In the genomic region with DNA sequence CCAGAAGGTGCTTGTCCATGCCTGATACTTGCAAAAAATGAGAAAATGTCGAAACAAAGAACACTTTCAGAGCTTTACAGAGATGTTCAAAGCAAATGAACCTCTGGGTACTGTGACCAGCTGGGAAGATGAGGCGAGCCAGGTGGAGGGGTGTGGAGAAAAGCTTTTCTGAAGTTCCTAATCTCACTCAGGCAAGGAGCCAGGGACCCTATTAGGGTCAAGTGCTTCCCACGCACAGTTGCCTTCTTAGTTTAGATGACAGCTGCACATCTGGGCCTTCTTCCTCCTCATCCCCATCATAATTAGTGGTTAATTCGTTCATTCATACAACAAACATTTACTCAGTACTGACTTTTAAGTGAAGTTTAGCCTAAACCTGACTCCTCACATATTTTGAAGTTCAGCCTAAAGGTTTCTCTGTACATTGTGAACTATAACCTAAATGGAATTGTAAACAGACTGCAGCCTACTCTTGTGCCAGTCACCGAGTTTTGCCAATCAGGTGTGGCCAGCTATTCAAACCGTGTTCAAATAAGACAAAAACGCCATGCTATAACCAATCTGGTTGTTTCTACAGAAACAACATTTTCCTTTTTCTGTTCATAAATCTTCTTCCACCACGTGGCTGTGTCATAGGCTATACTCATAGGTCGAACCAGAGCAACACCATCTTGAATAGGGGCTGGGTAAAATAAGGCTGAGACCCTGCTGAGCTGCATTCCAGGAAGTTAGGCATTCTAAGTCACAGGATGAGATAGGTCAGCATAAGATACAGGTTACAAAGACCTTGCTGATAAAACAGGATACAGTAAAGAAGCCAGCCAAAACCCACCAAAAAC, we compare ENCODE assay signal across 37 cellular contexts. TPM values are rescaled to one million over a fixed set of nuclear protein-coding genes. Genes with fewer than 3 reads are reported as not detected.
DNase-seq lines count a peak whose midpoint lies in the region; FAIRE-seq and TF ChIP-seq lines count a peak whose summit lies in the region.
"Had no signal": no experiment of that assay in that cellular context is flagged by ENCODE, and none has a peak within 500 bp of the region (broad histone marks: within the 10 kb centered on the region; RNA-seq: fewer than 3 reads in every experiment).

No MANE protein-coding gene starts in this region.

- TF ChIP-seq RAD21 in H1 (IDR thresholded peaks at IDR 0.05 in 1 of 2, conservative IDR thresholded peaks at IDR 0.05 in 1 of 2; ENCODE audit: low read depth in 2 of 2, low read length in 2 of 2) = no peak

- H3K27me3 ChIP-seq in H1 (replicated peaks in 1 of 4; ENCODE audit: control insufficient read depth in 3 of 4, extremely low read depth in 1 of 4, insufficient read depth in 3 of 4, low read length in 3 of 4) = no peaks in the 10 kb centered on the region
- H3K27me3 ChIP-seq in esophagus squamous epithelium = no peaks in the 10 kb centered on the region
- H3K27me3 ChIP-seq: adrenal gland; BLaER1 treated with 17β-estradiol and CSF1 and Interleukin-3, amounts not matched to agents 10 nM and 100 nM; Peyer's patch; transverse colon had no signal

- TF ChIP-seq CTCF in H1 (IDR thresholded peaks at IDR 0.05; ENCODE audit: control extremely low read depth in 1 of 3, insufficient read depth in 1 of 3, low read depth in 1 of 3, low read length in 3 of 3) (no peak), esophagus squamous epithelium (IDR thresholded peaks at IDR 0.05) (no peak)

- H3K36me3 ChIP-seq in H1 (ENCODE audit: control insufficient read depth in 2 of 4, insufficient read depth in 4 of 4, low read length in 3 of 4) (no peaks in the 10 kb centered on the region), esophagus squamous epithelium (no peaks in the 10 kb centered on the region)
- H3K36me3 ChIP-seq: adrenal gland; BLaER1 treated with 17β-estradiol and CSF1 and Interleukin-3, amounts not matched to agents 10 nM and 100 nM; Peyer's patch; prostate gland; transverse colon had no signal

- H3K14ac ChIP-seq in H1 (ENCODE audit: insufficient read length) = no peak overlapping the region

- no peak overlapping the region for H2BK15ac ChIP-seq in H1 (ENCODE audit: low read length)

- FAIRE-seq in H1 (lab: Jason Lieb, UNC) = no peak
- FAIRE-seq: HTR-8/SVneo had no signal

- H2BK20ac ChIP-seq in H1 (ENCODE audit: low read length) = no peak overlapping the region; the same call in 1 of the 2 replicates

- no peaks in the 10 kb centered on the region for H3K79me1 ChIP-seq in H1 (ENCODE audit: low read depth, low read length)

- no peaks in the 10 kb centered on the region for H3K79me2 ChIP-seq in H1 (ENCODE audit: control insufficient read depth in 1 of 2, insufficient read depth in 2 of 2, low read length in 2 of 2)

- H3K4ac ChIP-seq in H1 (replicated peaks; ENCODE audit: insufficient read length, low read depth, low read length) = no peak overlapping the region

- no peak overlapping the region; a peak in 1 of 4 replicates for H3K4me2 ChIP-seq in H1 (ENCODE audit: insufficient read depth in 1 of 2, low read depth in 2 of 2, low read length in 2 of 2)
- H3K4me2 ChIP-seq: KMS-11 had no signal

- no peak overlapping the region for H4K5ac ChIP-seq in H1 (ENCODE audit: insufficient read length, low read depth, low read length)

- H3K4me3 Mint-ChIP-seq in activated T-cell treated with anti-CD3 and anti-CD28 coated beads, Interleukin-2, amount 50 U/mL, for 24 hours = no peak overlapping the region
- H3K4me3 Mint-ChIP-seq: activated CD8-positive, alpha-beta T cell treated with anti-CD3 and anti-CD28 coated beads, Interleukin-2, amount 10 ng/mL, durations not matched to agents 7 days and 5 days; activated naive CD4-positive, alpha-beta T cell treated with anti-CD3 and anti-CD28 coated beads, Interleukin-2, amount 10 ng/mL, durations not matched to agents 7 days and 5 days; activated T-helper 17 cell treated with anti-CD3 and anti-CD28 coated beads, Interleukin-2, amount 50 U/mL, for 72 hours; effector memory CD8-positive, alpha-beta T cell; mesothelial cell of epicardium; T-helper 2 cell treated with Interferon-gamma antibody and Interleukin-4, amounts not matched to agents 5 μg/mL and 100 μg/mL, for 36 hours had no signal

- H3K18ac ChIP-seq in H1 (ENCODE audit: extremely low read depth, low read length) = no peak overlapping the region; the same call in 1 of the 2 replicates

- H3K9me3 ChIP-seq in H1 (ENCODE audit: insufficient read depth in 2 of 2, low read depth in 1 of 2, low read length in 1 of 2) (no peaks in the 10 kb centered on the region), esophagus squamous epithelium (no peaks in the 10 kb centered on the region)
- H3K9me3 ChIP-seq: adrenal gland, Peyer's patch, prostate gland, transverse colon had no signal

- POLR2A ChIA-PET in H1 (lab: Charles Lee; ENCODE audit: partially characterized antibody) = interaction anchor here (0.6 to 3.1 kb wide), 3 partner anchors 11 to 41 kb away, joined by 3 to 14 read pairs (median 7); a partner anchor contains a TSS

- H2AFZ ChIP-seq in H1 (ENCODE audit: low read length) = no peak overlapping the region

- WGBS in H1 (ENCODE audit: extremely low coverage in 1 of 2, insufficient coverage in 1 of 2, insufficient read length in 1 of 2, insufficient replicate concordance in 2 of 2, low coverage in 1 of 2, low lambda C conversion rate in 2 of 2, missing lambda C conversion rate in 1 of 2), 2 experiments = 90% methylated on average over 9 of the region's 9 CpGs; no CpG with 5 or more reads in 1 of the 2 experiments
- 51 to 55% methylated on average over 9 of the region's 9 CpGs for WGBS in esophagus squamous epithelium, 2 donors

- no peak overlapping the region for H3K23ac ChIP-seq in H1 (ENCODE audit: insufficient read length)

- no peaks in the 10 kb centered on the region for H3K36me3 Mint-ChIP-seq in activated T-cell treated with anti-CD3 and anti-CD28 coated beads, Interleukin-2, amount 50 U/mL, for 24 hours (ENCODE audit: low read depth)
- H3K36me3 Mint-ChIP-seq: activated naive CD4-positive, alpha-beta T cell treated with anti-CD3 and anti-CD28 coated beads, Interleukin-2, amount 10 ng/mL, durations not matched to agents 7 days and 5 days; mesothelial cell of epicardium; naive B cell had no signal

- intact Hi-C loops in esophagus squamous epithelium (cut with DNase I) = no loop called here

- no peak for TF ChIP-seq EP300 in H1 (IDR thresholded peaks at IDR 0.05; ENCODE audit: borderline replicate concordance in 1 of 2, low read depth in 2 of 2, low read length in 2 of 2)

- no peak overlapping the region for H3K9ac ChIP-seq in H1 (replicated peaks in 1 of 4; ENCODE audit: extremely low read depth in 1 of 4, low read depth in 3 of 4, low read length in 3 of 4)
- H3K9ac ChIP-seq: BLaER1 treated with 17β-estradiol and CSF1 and Interleukin-3, amounts not matched to agents 10 nM and 100 nM; KMS-11 had no signal

- CTCF ChIA-PET in H1 (lab: Charles Lee; ENCODE audit: partially characterized antibody) = interaction anchor here (0.5 to 4.2 kb wide), 7 partner anchors 8 to 506 kb away, joined by 3 to 23 read pairs (median 3); a partner anchor contains a TSS

- H3K27ac ChIP-seq in H1 (ENCODE audit: low read depth, low read length) (no peak overlapping the region), esophagus squamous epithelium (no peak overlapping the region)
- H3K27ac ChIP-seq: 22Rv1; adrenal gland; BLaER1 treated with 17β-estradiol and CSF1 and Interleukin-3, amounts not matched to agents 10 nM and 100 nM; KMS-11; Peyer's patch; prostate gland; transverse colon had no signal

- H3K4me3 ChIP-seq in H1 (ENCODE audit: extremely low read depth in 1 of 4, insufficient read depth in 2 of 4, low read depth in 3 of 4, low read length in 4 of 4) (no peak overlapping the region), esophagus squamous epithelium (no peak overlapping the region)
- H3K4me3 ChIP-seq: adrenal gland; BLaER1 treated with 17β-estradiol and CSF1 and Interleukin-3, amounts not matched to agents 10 nM and 100 nM; Peyer's patch; prostate gland; transverse colon had no signal

- H3K27ac Mint-ChIP-seq in activated T-cell treated with anti-CD3 and anti-CD28 coated beads, Interleukin-2, amount 50 U/mL, for 24 hours = no peak overlapping the region
- H3K27ac Mint-ChIP-seq: activated CD8-positive, alpha-beta T cell treated with anti-CD3 and anti-CD28 coated beads, Interleukin-2, amount 10 ng/mL, durations not matched to agents 7 days and 5 days; activated naive CD4-positive, alpha-beta T cell treated with anti-CD3 and anti-CD28 coated beads, Interleukin-2, amount 10 ng/mL, durations not matched to agents 7 days and 5 days; activated T-helper 17 cell treated with anti-CD3 and anti-CD28 coated beads, Interleukin-2, amount 50 U/mL, for 72 hours; mesothelial cell of epicardium; naive B cell; T-helper 2 cell treated with Interferon-gamma antibody and Interleukin-4, amounts not matched to agents 5 μg/mL and 100 μg/mL, for 36 hours had no signal

- H3K56ac ChIP-seq in H1 (replicated peaks; ENCODE audit: insufficient read length, low read depth, low read length) = no peak overlapping the region

- H4K20me1 ChIP-seq in H1 (replicated peaks in 1 of 2; ENCODE audit: control insufficient read depth in 1 of 2, insufficient read depth in 2 of 2, low read length in 2 of 2) = no peaks in the 10 kb centered on the region
- H4K20me1 ChIP-seq: BLaER1 treated with 17β-estradiol and CSF1 and Interleukin-3, amounts not matched to agents 10 nM and 100 nM had no signal

- H4K91ac ChIP-seq in H1 (replicated peaks; ENCODE audit: insufficient read length, low read length) = no peak overlapping the region

- H3K4me1 ChIP-seq in H1 (replicated peaks in 1 of 4; ENCODE audit: control insufficient read depth in 3 of 4, insufficient read depth in 4 of 4, low read length in 3 of 4) (peaks cover 2 to 20% (median 8%) of the 10 kb centered on the region in 4 experiments; a peak in 5 of 7 replicates), esophagus squamous epithelium (peaks cover 0 to 15% (median 0%) of the 10 kb centered on the region in 3 donors)
- H3K4me1 ChIP-seq: adrenal gland, Peyer's patch, prostate gland had no signal

- H3K4me1 Mint-ChIP-seq in activated T-cell treated with anti-CD3 and anti-CD28 coated beads, Interleukin-2, amount 50 U/mL, for 24 hours (ENCODE audit: low read depth) = no peaks in the 10 kb centered on the region
- H3K4me1 Mint-ChIP-seq: activated naive CD4-positive, alpha-beta T cell treated with anti-CD3 and anti-CD28 coated beads, Interleukin-2, amount 10 ng/mL, durations not matched to agents 7 days and 5 days; activated T-helper 17 cell treated with anti-CD3 and anti-CD28 coated beads, Interleukin-2, amount 50 U/mL, for 72 hours; mesothelial cell of epicardium had no signal

- H3K27me3 Mint-ChIP-seq in activated T-cell treated with anti-CD3 and anti-CD28 coated beads, Interleukin-2, amount 50 U/mL, for 24 hours = peaks cover 12% of the 10 kb centered on the region

- no peaks in the 10 kb centered on the region for H3K9me3 Mint-ChIP-seq in activated T-cell treated with anti-CD3 and anti-CD28 coated beads, Interleukin-2, amount 50 U/mL, for 24 hours
- H3K9me3 Mint-ChIP-seq: activated naive CD4-positive, alpha-beta T cell treated with anti-CD3 and anti-CD28 coated beads, Interleukin-2, amount 10 ng/mL, durations not matched to agents 7 days and 5 days; activated T-helper 17 cell treated with anti-CD3 and anti-CD28 coated beads, Interleukin-2, amount 50 U/mL, for 72 hours; effector memory CD8-positive, alpha-beta T cell; mesothelial cell of epicardium; naive B cell; T-helper 2 cell treated with Interferon-gamma antibody and Interleukin-4, amounts not matched to agents 5 μg/mL and 100 μg/mL, for 36 hours had no signal

- no peak overlapping the region for H2BK5ac ChIP-seq in H1 (ENCODE audit: low read depth, low read length)

- no peak overlapping the region for H2BK120ac ChIP-seq in H1 (replicated peaks; ENCODE audit: low read depth, low read length)

- TF ChIP-seq POLR2A in H1 (IDR thresholded peaks at IDR 0.05; ENCODE audit: control extremely low read depth in 1 of 2, low read depth in 2 of 2, low read length in 2 of 2) (no peak), esophagus squamous epithelium (IDR thresholded peaks at IDR 0.05) (no peak)

- H2BK12ac ChIP-seq in H1 (ENCODE audit: low read depth, low read length) = no peak overlapping the region

- DNase-seq in DMS79 treated with DMSO at 0.1 percent for 48 hours (lab: John Stamatoyannopoulos, UW) = peak; percentile 35
- no peak for DNase-seq in DMS79 (lab: John Stamatoyannopoulos, UW)
- peak; percentile 81 for DNase-seq in NCI-H2171 treated with DMSO at 0.1 percent for 48 hours (lab: John Stamatoyannopoulos, UW)
- no peak for DNase-seq in H1 (ENCODE audit: low read depth in 1 of 2, low spot score in 2 of 2)
- DNase-seq in SKM-1 (lab: John Stamatoyannopoulos, UW; ENCODE audit: unreplicated experiment) = no peak
- no peak for DNase-seq in activated T-cell treated with anti-CD3 and anti-CD28 coated beads, Interleukin-2, amount 50 U/mL, for 24 hours
- DNase-seq in esophagus squamous epithelium (lab: John Stamatoyannopoulos, UW) = no peak
- DNase-seq in activated CD4-positive, alpha-beta T cell treated with anti-CD3 and anti-CD28 coated beads, Interleukin-2, amount 50 U/mL, for 48 hours = no peak
- DNase-seq: activated CD4-positive, alpha-beta T cell treated with anti-CD3 and anti-CD28 coated beads for 1 hour; activated CD8-positive, alpha-beta T cell treated with anti-CD3 and anti-CD28 coated beads, Interleukin-2, amount 10 ng/mL, durations not matched to agents 7 days and 5 days; activated naive CD4-positive, alpha-beta T cell treated with anti-CD3 and anti-CD28 coated beads, Interleukin-2, amount 10 ng/mL, durations not matched to agents 7 days and 5 days; adrenal gland; central memory CD4-positive, alpha-beta T cell; DND-41; effector memory CD8-positive, alpha-beta T cell; GOT3; head of caudate nucleus; islet precursor cell; left ventricle myocardium superior; MM.1S; naive B cell; NCI-H1436 treated with DMSO at 0.1 percent for 48 hours; NCI-H2107; NCI-H510A; nucleus accumbens; Peyer's patch; SHP77 treated with DMSO at 0.1 percent for 48 hours; stimulated activated CD4-positive, alpha-beta T cell treated with anti-CD3 and anti-CD28 coated beads, Interleukin-4, amount 100 ng/mL, for 4 hours; transverse colon had no signal

- H3K23me2 ChIP-seq in H1 (ENCODE audit: low read depth, low read length) = no peaks in the 10 kb centered on the region

- no peak overlapping the region for H2AK5ac ChIP-seq in H1 (ENCODE audit: low read depth, low read length)

- no peak overlapping the region for H4K8ac ChIP-seq in H1 (ENCODE audit: extremely low read depth, insufficient read depth, low read length)

RNA-seq across cellular contexts. Expression of a gene that starts 19.3 kb away (rescaled TPM):
- total RNA-seq in H1 (2021; fragmentation: NEBNext Ultra II Directional; extraction: Animal tissue kit (Norgen Biotek cat#: 25700)) = 404 and 414 TPM in 2 replicates
- polyA plus RNA-seq in H1 (2011; rRNA removed) = 638 and 688 TPM in 2 replicates
- polyA plus RNA-seq in H1 (2011; cell fraction: cytosol; rRNA removed) = 622 TPM
- 664 TPM for polyA plus RNA-seq in H1 (2011; cell fraction: nucleus; rRNA removed)
- polyA plus RNA-seq in H1 (2012, experiment 1 of 2) = 355 to 467 TPM (median 460 TPM) in 4 replicates
- 668 TPM for polyA plus RNA-seq in H1 (2012, experiment 2 of 2)
- polyA plus RNA-seq in H1 (2013, experiment 1 of 2) = 249 TPM
- polyA plus RNA-seq in H1 (2013, experiment 2 of 2) = 250 TPM
- polyA minus RNA-seq in H1 (2011; rRNA and poly(A)+ RNA removed) = 889 and 910 TPM in 2 replicates
- polyA minus RNA-seq in H1 (2011; cell fraction: cytosol; rRNA and poly(A)+ RNA removed) = 394 TPM
- polyA minus RNA-seq in H1 (2011; cell fraction: nucleus; rRNA and poly(A)+ RNA removed) = 315 TPM
- 100 to 1,000 TPM in 3 of 4 donors, 10 to 100 TPM in 1; 99.0 to 146 (median 137) TPM for total RNA-seq in esophagus squamous epithelium

RNA-seq across cellular contexts. Expression of a gene that starts 40.6 kb away (rescaled TPM):
- total RNA-seq in H1 (2021; fragmentation: NEBNext Ultra II Directional; extraction: Animal tissue kit (Norgen Biotek cat#: 25700)) = 39.2 and 45.2 TPM in 2 replicates
- 2.5 and 3.9 TPM in 2 replicates for polyA plus RNA-seq in H1 (2011; rRNA removed)
- 5.5 TPM for polyA plus RNA-seq in H1 (2011; cell fraction: cytosol; rRNA removed)
- polyA plus RNA-seq in H1 (2011; cell fraction: nucleus; rRNA removed) = 3.7 TPM
- 11.9 to 27.2 TPM (median 16.6 TPM) in 4 replicates for polyA plus RNA-seq in H1 (2012, experiment 1 of 2)
- 1.3 TPM for polyA plus RNA-seq in H1 (2012, experiment 2 of 2)
- 13.3 TPM for polyA plus RNA-seq in H1 (2013, experiment 1 of 2)
- 13.1 TPM for polyA plus RNA-seq in H1 (2013, experiment 2 of 2)
- polyA minus RNA-seq in H1 (2011; rRNA and poly(A)+ RNA removed) = 21.3 and 28.5 TPM in 2 replicates
- 8.4 TPM for polyA minus RNA-seq in H1 (2011; cell fraction: cytosol; rRNA and poly(A)+ RNA removed)
- 18.7 TPM for polyA minus RNA-seq in H1 (2011; cell fraction: nucleus; rRNA and poly(A)+ RNA removed)
- 10 to 100 TPM; 45.9 to 67.9 (median 54.5) TPM for total RNA-seq in esophagus squamous epithelium

Comparison
In these comparisons a context has a peak if more than half of its experiments do, and no peak if none do; other contexts are left out.
1. DNase-seq: peak in DMS79 treated with DMSO at 0.1 percent for 48 hours (single experiment) and NCI-H2171 treated with DMSO at 0.1 percent for 48 hours (single experiment); none in DMS79 (single experiment), H1 (0 of 2), SKM-1 (single experiment), activated T-cell treated with anti-CD3 and anti-CD28 coated beads, Interleukin-2, amount 50 U/mL, for 24 hours (single experiment), esophagus squamous epithelium (single experiment) and activated CD4-positive, alpha-beta T cell treated with anti-CD3 and anti-CD28 coated beads, Interleukin-2, amount 50 U/mL, for 48 hours (0 of 2).